1 cellular context compared by ENCODE assay signal in the genomic region with DNA sequence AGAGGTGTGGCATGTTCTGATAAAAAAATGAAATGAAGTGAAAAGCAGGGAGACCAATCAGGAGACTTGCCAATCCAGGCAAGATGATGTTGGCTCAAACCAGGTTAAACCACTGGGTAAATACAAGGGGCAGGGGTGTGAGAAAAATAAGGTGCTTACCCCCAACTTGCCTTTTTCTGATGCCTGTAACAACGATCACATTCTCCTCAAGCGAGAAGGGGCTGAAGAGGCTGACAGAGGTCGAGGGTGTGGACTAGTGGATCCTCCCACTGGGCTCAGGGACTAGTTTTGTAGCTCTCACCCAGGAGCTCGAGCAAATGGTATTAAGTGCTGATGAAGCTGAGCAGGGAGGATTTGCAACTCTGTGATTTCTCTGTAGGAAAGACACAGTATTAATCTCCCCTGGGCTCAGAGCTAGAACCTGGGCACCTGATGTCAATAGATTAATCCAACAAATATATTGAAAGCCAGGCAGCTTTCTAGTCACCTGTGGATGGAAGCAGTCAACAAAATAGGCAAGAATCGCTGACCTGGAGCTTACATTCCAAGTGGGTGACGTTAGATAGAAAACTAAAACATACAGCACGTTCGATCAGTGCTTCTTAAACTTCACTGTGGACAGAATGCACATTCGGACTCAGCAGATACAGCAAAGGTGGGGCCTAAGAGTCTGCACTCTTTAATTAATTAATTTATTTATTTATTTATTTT.
A peak's percentile ranks its signal among the peaks of the same experiment; 100 is the strongest.
TF ChIP-seq lines count a peak whose summit lies in the region.

No MANE protein-coding gene starts in this region.

TF ChIP-seq in K562, 482 proteins besides CTCF, POLR2A, EP300 and RAD21 (continued from another document):
- TF ChIP-seq, protein P1, sequence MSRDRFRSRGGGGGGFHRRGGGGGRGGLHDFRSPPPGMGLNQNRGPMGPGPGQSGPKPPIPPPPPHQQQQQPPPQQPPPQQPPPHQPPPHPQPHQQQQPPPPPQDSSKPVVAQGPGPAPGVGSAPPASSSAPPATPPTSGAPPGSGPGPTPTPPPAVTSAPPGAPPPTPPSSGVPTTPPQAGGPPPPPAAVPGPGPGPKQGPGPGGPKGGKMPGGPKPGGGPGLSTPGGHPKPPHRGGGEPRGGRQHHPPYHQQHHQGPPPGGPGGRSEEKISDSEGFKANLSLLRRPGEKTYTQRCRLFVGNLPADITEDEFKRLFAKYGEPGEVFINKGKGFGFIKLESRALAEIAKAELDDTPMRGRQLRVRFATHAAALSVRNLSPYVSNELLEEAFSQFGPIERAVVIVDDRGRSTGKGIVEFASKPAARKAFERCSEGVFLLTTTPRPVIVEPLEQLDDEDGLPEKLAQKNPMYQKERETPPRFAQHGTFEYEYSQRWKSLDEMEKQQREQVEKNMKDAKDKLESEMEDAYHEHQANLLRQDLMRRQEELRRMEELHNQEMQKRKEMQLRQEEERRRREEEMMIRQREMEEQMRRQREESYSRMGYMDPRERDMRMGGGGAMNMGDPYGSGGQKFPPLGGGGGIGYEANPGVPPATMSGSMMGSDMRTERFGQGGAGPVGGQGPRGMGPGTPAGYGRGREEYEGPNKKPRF (IDR thresholded peaks at IDR 0.05; ENCODE audit: low read depth, low read length), result peak; percentile 80
- peak in 1 of 2 experiments; percentile 97; a peak in 2 of 4 replicates for TF ChIP-seq NONO (IDR thresholded peaks at IDR 0.05; ENCODE audit: low read depth in 2 of 2, low read length in 1 of 2)
- no peak for TF ChIP-seq ZNF77 (CRISPR knock-in tag; IDR thresholded peaks at IDR 0.05)
- TF ChIP-seq, protein P2, sequence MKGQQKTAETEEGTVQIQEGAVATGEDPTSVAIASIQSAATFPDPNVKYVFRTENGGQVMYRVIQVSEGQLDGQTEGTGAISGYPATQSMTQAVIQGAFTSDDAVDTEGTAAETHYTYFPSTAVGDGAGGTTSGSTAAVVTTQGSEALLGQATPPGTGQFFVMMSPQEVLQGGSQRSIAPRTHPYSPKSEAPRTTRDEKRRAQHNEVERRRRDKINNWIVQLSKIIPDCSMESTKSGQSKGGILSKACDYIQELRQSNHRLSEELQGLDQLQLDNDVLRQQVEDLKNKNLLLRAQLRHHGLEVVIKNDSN (CRISPR knock-in tag; IDR thresholded peaks at IDR 0.05), result no peak
- no peak for TF ChIP-seq KLF13 (tag; IDR thresholded peaks at IDR 0.05; ENCODE audit: borderline replicate concordance, low read depth)
- no peak for TF ChIP-seq ZNF124 (CRISPR knock-in tag; IDR thresholded peaks at IDR 0.05)
